16 cellular contexts compared by ENCODE assay signal in genomic region chr4:52743444-52744019, GRCh38. TPM values are rescaled to one million over a fixed set of nuclear protein-coding genes. Genes with fewer than 3 reads are reported as not detected.
DNase-seq lines count a peak whose midpoint lies in the region; ATAC-seq and TF ChIP-seq lines count a peak whose summit lies in the region.
"Had no signal": no experiment of that assay in that cellular context is flagged by ENCODE, and none has a peak within 500 bp of the region (broad histone marks: within the 10 kb centered on the region; RNA-seq: fewer than 3 reads in every experiment).

No MANE protein-coding gene starts in this region.

- H3K4me1 Mint-ChIP-seq in Caco-2 (ENCODE audit: low read depth, unreplicated experiment): peaks cover 30% of the 10 kb centered on the region
- no peaks in the 10 kb centered on the region for H3K4me1 Mint-ChIP-seq in activated CD8-positive, alpha-beta T cell treated with anti-CD3 and anti-CD28 coated beads, Interleukin-2, amount 10 ng/mL, durations not matched to agents 7 days and 5 days (ENCODE audit: low read depth)
- H3K4me1 Mint-ChIP-seq: B cell had no signal

- peak overlapping the region; percentile 78 for H3K27ac Mint-ChIP-seq in Caco-2 (ENCODE audit: unreplicated experiment)
- H3K27ac Mint-ChIP-seq in activated CD8-positive, alpha-beta T cell treated with anti-CD3 and anti-CD28 coated beads, Interleukin-2, amount 10 ng/mL, durations not matched to agents 7 days and 5 days: no peak overlapping the region
- H3K27ac Mint-ChIP-seq: B cell; CD8-positive, alpha-beta T cell; H9 had no signal

- intact Hi-C loops in Caco-2 (cut with micrococcal nuclease; ENCODE audit: unreplicated experiment) (loop anchor here (1.0 kb wide), 1 partner anchor 21 kb away; no protein-coding TSS in a partner anchor), left lung (cut with DNase I) (no loop called here), thyroid gland (cut with DNase I) (no loop called here)

- H3K36me3 ChIP-seq in Caco-2 (ENCODE audit: control insufficient read depth, insufficient read depth, low read length): peaks cover 9% of the 10 kb centered on the region
- H3K36me3 ChIP-seq in HEK293 (ENCODE audit: control insufficient read depth in 2 of 2, insufficient read depth in 1 of 2, low read length in 2 of 2): peaks cover 0 to 3% of the 10 kb centered on the region in 2 experiments; a peak in 1 of 3 replicates
- H3K36me3 ChIP-seq in left lung: no peaks in the 10 kb centered on the region
- no peaks in the 10 kb centered on the region for H3K36me3 ChIP-seq in thyroid gland
- H3K36me3 ChIP-seq: BLaER1 treated with 17β-estradiol and CSF1 and Interleukin-3, amounts not matched to agents 10 nM and 100 nM had no signal

- peak overlapping the region; percentile 32 for H3K4me3 Mint-ChIP-seq in Caco-2 (ENCODE audit: unreplicated experiment)
- H3K4me3 Mint-ChIP-seq in activated CD8-positive, alpha-beta T cell treated with anti-CD3 and anti-CD28 coated beads, Interleukin-2, amount 10 ng/mL, durations not matched to agents 7 days and 5 days: no peak overlapping the region
- H3K4me3 Mint-ChIP-seq: B cell; CD8-positive, alpha-beta T cell; H9; IgD-negative memory B cell had no signal

- no peaks in the 10 kb centered on the region for H3K27me3 ChIP-seq in Caco-2 (replicated peaks; ENCODE audit: control insufficient read depth, insufficient read depth, low read length)
- no peaks in the 10 kb centered on the region for H3K27me3 ChIP-seq in left lung
- no peaks in the 10 kb centered on the region for H3K27me3 ChIP-seq in thyroid gland
- H3K27me3 ChIP-seq: BLaER1 treated with 17β-estradiol and CSF1 and Interleukin-3, amounts not matched to agents 10 nM and 100 nM had no signal

- peaks cover 7% of the 10 kb centered on the region for H3K9me3 Mint-ChIP-seq in Caco-2 (ENCODE audit: unreplicated experiment)
- H3K9me3 Mint-ChIP-seq in activated CD8-positive, alpha-beta T cell treated with anti-CD3 and anti-CD28 coated beads, Interleukin-2, amount 10 ng/mL, durations not matched to agents 7 days and 5 days (ENCODE audit: insufficient read depth): no peaks in the 10 kb centered on the region
- H3K9me3 Mint-ChIP-seq: CD8-positive, alpha-beta T cell had no signal

- TF ChIP-seq CTCF in Caco-2 (IDR thresholded peaks at IDR 0.05; ENCODE audit: insufficient read depth in 1 of 2, low read depth in 1 of 2, low read length in 1 of 2, severe bottlenecking in 1 of 2, unreplicated experiment in 1 of 2) (no peak), HEK293 (tag by site-specific recombination; IDR thresholded peaks at IDR 0.05) (no peak), left lung (IDR thresholded peaks at IDR 0.05) (no peak), thyroid gland (IDR thresholded peaks at IDR 0.05) (no peak)

- POLR2A ChIA-PET in Caco-2 (lab: Charles Lee) (interaction anchor here (0.9 to 1.4 kb wide), 3 partner anchors 21 to 241 kb away, joined by 3 to 10 read pairs (median 10); no protein-coding TSS in a partner anchor), HEK293 (lab: Yijun Ruan, JAX) (interaction anchor here (1.0 to 1.2 kb wide), 2 partner anchors 21 to 32 kb away, joined by 3 to 4 read pairs; no protein-coding TSS in a partner anchor)
- POLR2A ChIA-PET in activated CD8-positive, alpha-beta T cell treated with anti-CD3 and anti-CD28 coated beads, Interleukin-2, amount 10 ng/mL, durations not matched to agents 7 days and 5 days (lab: Charles Lee): no interaction called here

- DNase-seq in Caco-2 (peak; percentile 62 to 68), left lung (no peak), thyroid gland (peak; percentile 5 to 16), HUDEP-2 (lab: John Stamatoyannopoulos, UW; ENCODE audit: unreplicated experiment in 76 of 76) (no peak)
- no peak for DNase-seq in activated CD8-positive, alpha-beta T cell treated with anti-CD3 and anti-CD28 coated beads, Interleukin-2, amount 10 ng/mL, durations not matched to agents 7 days and 5 days
- DNase-seq: 8988T; CD8-positive, alpha-beta T cell; H9; KBM-7 had no signal

- TF ChIP-seq POLR2A in thyroid gland (IDR thresholded peaks at IDR 0.05): no peak

- BruUV-seq in Caco-2 (replicated peaks; lab: Mats Ljungman, UMichigan): TSS peak; percentile 3

- peaks cover 64% of the 10 kb centered on the region for H3K36me3 Mint-ChIP-seq in Caco-2 (ENCODE audit: insufficient read depth, unreplicated experiment)
- H3K36me3 Mint-ChIP-seq in activated CD8-positive, alpha-beta T cell treated with anti-CD3 and anti-CD28 coated beads, Interleukin-2, amount 10 ng/mL, durations not matched to agents 7 days and 5 days (ENCODE audit: low read depth): no peaks in the 10 kb centered on the region
- H3K36me3 Mint-ChIP-seq: CD8-positive, alpha-beta T cell had no signal

- ATAC-seq in left lung: peak; percentile 92
- no peak for ATAC-seq in HG02981 (IDR thresholded peaks at IDR 0.05; ENCODE audit: unreplicated experiment)
- no peak for ATAC-seq in activated CD8-positive, alpha-beta T cell treated with anti-CD3 and anti-CD28 coated beads, Interleukin-2, amount 10 ng/mL, durations not matched to agents 7 days and 5 days
- ATAC-seq: CD8-positive, alpha-beta T cell; GM12878; HepG2 had no signal

- no peak overlapping the region for H3K4me3 ChIP-seq in Caco-2 (ENCODE audit: low read depth, low read length)
- no peak overlapping the region for H3K4me3 ChIP-seq in HEK293 (ENCODE audit: low read depth, low read length)
- no peak overlapping the region for H3K4me3 ChIP-seq in left lung
- no peak overlapping the region for H3K4me3 ChIP-seq in thyroid gland (replicated peaks in 1 of 3)
- H3K4me3 ChIP-seq: BLaER1 treated with 17β-estradiol and CSF1 and Interleukin-3, amounts not matched to agents 10 nM and 100 nM; GM12878 had no signal

- H3K4me1 ChIP-seq in Caco-2 (peaks cover 35% of the 10 kb centered on the region), HEK293 (ENCODE audit: control insufficient read depth, insufficient read depth, low read length) (no peaks in the 10 kb centered on the region), left lung (no peaks in the 10 kb centered on the region), thyroid gland (peaks cover 0 to 10% of the 10 kb centered on the region in 2 donors)
- H3K4me1 ChIP-seq: BLaER1 treated with 17β-estradiol and CSF1 and Interleukin-3, amounts not matched to agents 10 nM and 100 nM had no signal

- whole genome bisulfite sequencing in thyroid gland, 2 donors: 55 to 69% methylated on average over 4 of the region's 4 CpGs

- no peak overlapping the region for H3K27ac ChIP-seq in HEK293 (ENCODE audit: extremely low read depth, low read depth, low read length)
- H3K27ac ChIP-seq in left lung: no peak overlapping the region
- no peak overlapping the region for H3K27ac ChIP-seq in thyroid gland
- H3K27ac ChIP-seq: BLaER1 treated with 17β-estradiol and CSF1 and Interleukin-3, amounts not matched to agents 10 nM and 100 nM had no signal

- CTCF ChIA-PET in Caco-2 (lab: Charles Lee): interaction anchor here (0.8 to 1.1 kb wide), 2 partner anchors 239 to 240 kb away, joined by 3 to 5 read pairs; no protein-coding TSS in a partner anchor
- CTCF ChIA-PET in HEK293 (lab: Yijun Ruan, JAX): no interaction called here
- CTCF ChIA-PET in activated CD8-positive, alpha-beta T cell treated with anti-CD3 and anti-CD28 coated beads, Interleukin-2, amount 10 ng/mL, durations not matched to agents 7 days and 5 days (lab: Charles Lee): no interaction called here

- H3K27me3 Mint-ChIP-seq in Caco-2 (ENCODE audit: insufficient read depth, unreplicated experiment): no peaks in the 10 kb centered on the region
- peaks cover 13% of the 10 kb centered on the region for H3K27me3 Mint-ChIP-seq in activated CD8-positive, alpha-beta T cell treated with anti-CD3 and anti-CD28 coated beads, Interleukin-2, amount 10 ng/mL, durations not matched to agents 7 days and 5 days (ENCODE audit: low read depth)

- H3K9me3 ChIP-seq in Caco-2 (peaks cover 7% of the 10 kb centered on the region; the same call in 1 of the 2 replicates), HEK293 (ENCODE audit: control insufficient read depth, insufficient read depth, low read depth, low read length) (no peaks in the 10 kb centered on the region), left lung (no peaks in the 10 kb centered on the region), thyroid gland (no peaks in the 10 kb centered on the region)
- H3K9me3 ChIP-seq: BLaER1 treated with 17β-estradiol and CSF1 and Interleukin-3, amounts not matched to agents 10 nM and 100 nM had no signal

TF ChIP-seq in HEK293, 187 proteins besides CTCF, POLR2A, EP300 and RAD21:
- TF ChIP-seq ZNF416 (tag by site-specific recombination; IDR thresholded peaks at IDR 0.05) (no peak), ZNF701 (tag by site-specific recombination; IDR thresholded peaks at IDR 0.05) (no peak), PRDM6 (tag by site-specific recombination; IDR thresholded peaks at IDR 0.05) (peak; percentile 43; the same call in 1 of the 2 replicates), GLIS1 (tag by site-specific recombination; IDR thresholded peaks at IDR 0.05) (peak; percentile 86), TCF7L2 (IDR thresholded peaks at IDR 0.05; ENCODE audit: borderline replicate concordance, low read depth, low read length) (peak; percentile 87), TRIM28 (IDR thresholded peaks at IDR 0.05; ENCODE audit: borderline replicate concordance, low read length) (peak; percentile 84), FEZF1 (tag by site-specific recombination; IDR thresholded peaks at IDR 0.05) (peak; percentile 43), ZIC2 (tag by site-specific recombination; IDR thresholded peaks at IDR 0.05) (peak; percentile 61)

RNA-seq across cellular contexts. Expression of gene ERVMER34-1, which starts 7.7 kb away (rescaled TPM):
- total RNA-seq in Caco-2 (2022): 73.3 and 85.6 TPM in 2 replicates
- 1 to 10 TPM; 2.0 to 3.0 TPM for total RNA-seq in left lung
- total RNA-seq in thyroid gland: 1 to 10 TPM in 2 of 4 donors, under 1 TPM in 2; 0.67 to 1.2 (median 0.90) TPM
- total RNA-seq in activated CD8-positive, alpha-beta T cell treated with anti-CD3 and anti-CD28 coated beads, Interleukin-2, amount 10 ng/mL, durations not matched to agents 7 days and 5 days: not detected
- total RNA-seq: B cell; CD8-positive, alpha-beta T cell; GM12878 had no signal

Comparison
In these comparisons a context has a peak if more than half of its experiments do, and no peak if none do; other contexts are left out.
1. DNase-seq: peak in Caco-2 (2 of 2) and thyroid gland (2 of 2); none in left lung (0 of 2), HUDEP-2 (0 of 76) and activated CD8-positive, alpha-beta T cell treated with anti-CD3 and anti-CD28 coated beads, Interleukin-2, amount 10 ng/mL, durations not matched to agents 7 days and 5 days (single experiment).
2. RNA of gene ERVMER34-1, which starts 7.7 kb away (total RNA-seq): 73.3 to 85.6 TPM in Caco-2; 2.0 to 3.0 TPM in left lung, 0.67 to 1.2 TPM in thyroid gland and not detected in activated CD8-positive, alpha-beta T cell treated with anti-CD3 and anti-CD28 coated beads, Interleukin-2, amount 10 ng/mL, durations not matched to agents 7 days and 5 days; every median in the first group is over 10 times any median in the second.